ENCODE assay signal across 23 cellular contexts in genomic region chr17:44548714-44549230, GRCh38. TPM values are rescaled to one million over a fixed set of nuclear protein-coding genes. Genes with fewer than 3 reads are reported as not detected.
DNase-seq lines count a peak whose midpoint lies in the region; ATAC-seq, FAIRE-seq and TF ChIP-seq lines count a peak whose summit lies in the region.
"Had no signal": no experiment of that assay in that cellular context is flagged by ENCODE, and none has a peak within 500 bp of the region (broad histone marks: within the 10 kb centered on the region; RNA-seq: fewer than 3 reads in every experiment).

No MANE protein-coding gene starts in this region.

- intact Hi-C loops in Caco-2 (cut with micrococcal nuclease; ENCODE audit: unreplicated experiment): no loop called here
- intact Hi-C loops in HepG2 (cut with micrococcal nuclease; ENCODE audit: unreplicated experiment): no loop called here

- H3K4me1 Mint-ChIP-seq in Caco-2 (ENCODE audit: low read depth, unreplicated experiment): peaks cover 45% of the 10 kb centered on the region

- no peak overlapping the region for H4K12ac ChIP-seq in trophoblast cell (ENCODE audit: low read depth, low read length)

- H3K27me3 ChIP-seq in Caco-2 (replicated peaks; ENCODE audit: control insufficient read depth, insufficient read depth, low read length): no peaks in the 10 kb centered on the region
- H3K27me3 ChIP-seq in hepatocyte: no peaks in the 10 kb centered on the region
- H3K27me3 ChIP-seq in trophoblast cell (ENCODE audit: insufficient read depth, low read length): no peaks in the 10 kb centered on the region
- peaks cover 4 to 22% of the 10 kb centered on the region in 2 experiments; a peak in 4 of 5 replicates for H3K27me3 ChIP-seq in HepG2 (ENCODE audit: control insufficient read depth in 1 of 2, insufficient read depth in 2 of 2, low read length in 2 of 2)
- H3K27me3 ChIP-seq: thyroid gland had no signal

- 91% methylated on average over 1 of the region's 1 CpG for WGBS in hepatocyte (ENCODE audit: low lambda C conversion rate, missing lambda C conversion rate)
- WGBS in trophoblast cell (ENCODE audit: extremely low coverage, insufficient coverage, insufficient read length): no CpG with 5 or more reads among the region's 1 CpG
- 0% methylated on average over 1 of the region's 1 CpG for WGBS in HepG2 (ENCODE audit: low lambda C conversion rate)

- H3K27ac Mint-ChIP-seq in Caco-2 (ENCODE audit: unreplicated experiment): peak overlapping the region; percentile 28
- H3K27ac Mint-ChIP-seq: activated CD8-positive, alpha-beta T cell treated with anti-CD3 and anti-CD28 coated beads, Interleukin-2, amount 10 ng/mL, durations not matched to agents 7 days and 5 days had no signal

- ATAC-seq in HepG2: no peak
- ATAC-seq: activated CD8-positive, alpha-beta T cell treated with anti-CD3 and anti-CD28 coated beads, Interleukin-2, amount 10 ng/mL, durations not matched to agents 7 days and 5 days; mucosa of descending colon had no signal

- TF ChIP-seq POLR2A in HepG2 (IDR thresholded peaks at IDR 0.05; ENCODE audit: insufficient read depth in 1 of 2, low read depth in 2 of 2, low read length in 2 of 2): no peak

- H3K4me1 ChIP-seq in Caco-2 (peaks cover 74% of the 10 kb centered on the region), hepatocyte (ENCODE audit: insufficient read depth) (peaks cover 42% of the 10 kb centered on the region), trophoblast cell (ENCODE audit: control insufficient read depth in 1 of 2, insufficient read depth in 2 of 2, low read length in 2 of 2) (peaks cover 25 to 31% of the 10 kb centered on the region in 2 experiments), HepG2 (ENCODE audit: insufficient read depth, low read length) (peaks cover 18% of the 10 kb centered on the region)
- H3K4me1 ChIP-seq: thyroid gland had no signal

- no peaks in the 10 kb centered on the region for H3K27me3 Mint-ChIP-seq in Caco-2 (ENCODE audit: insufficient read depth, unreplicated experiment)

- no peak overlapping the region for H3K4me3 ChIP-seq in Caco-2 (ENCODE audit: low read depth, low read length)
- no peak overlapping the region; the same call in 1 of the 2 replicates for H3K4me3 ChIP-seq in SK-N-MC
- H3K4me3 ChIP-seq in hepatocyte: no peak overlapping the region
- no peak overlapping the region for H3K4me3 ChIP-seq in trophoblast cell (ENCODE audit: low read depth, low read length)
- no peak overlapping the region for H3K4me3 ChIP-seq in HepG2 (replicated peaks in 1 of 3; ENCODE audit: insufficient read depth in 1 of 3, low read depth in 2 of 3, low read length in 3 of 3)
- H3K4me3 ChIP-seq: mucosa of descending colon, spleen, thyroid gland had no signal

- H3K9me3 Mint-ChIP-seq in Caco-2 (ENCODE audit: unreplicated experiment): no peaks in the 10 kb centered on the region

- no peak overlapping the region for H3K4me3 Mint-ChIP-seq in Caco-2 (ENCODE audit: unreplicated experiment)
- H3K4me3 Mint-ChIP-seq: activated CD8-positive, alpha-beta T cell treated with anti-CD3 and anti-CD28 coated beads, Interleukin-2, amount 10 ng/mL, durations not matched to agents 7 days and 5 days had no signal

- no peak overlapping the region for H3K18ac ChIP-seq in trophoblast cell (ENCODE audit: low read length)

- FAIRE-seq in HepG2 (lab: Jason Lieb, UNC): no peak
- FAIRE-seq: bronchial epithelial cell, D721Med, endometrium had no signal

- POLR2A ChIA-PET in Caco-2 (lab: Charles Lee) (no interaction called here), HepG2 (lab: Yijun Ruan, JAX) (no interaction called here)

- no peaks in the 10 kb centered on the region for H4K20me1 ChIP-seq in hepatocyte (ENCODE audit: insufficient read depth, poor library complexity, severe bottlenecking)
- no peaks in the 10 kb centered on the region for H4K20me1 ChIP-seq in HepG2 (ENCODE audit: insufficient read depth, low read length)

- no peak overlapping the region for H4K8ac ChIP-seq in trophoblast cell (ENCODE audit: low read depth, low read length)

- CTCF ChIA-PET in Caco-2 (lab: Charles Lee): no interaction called here
- CTCF ChIA-PET in HepG2 (lab: Yijun Ruan, JAX; ENCODE audit: low intra/inter-chr PET ratio, low total read pairs): no interaction called here

- no peak overlapping the region for H2AK5ac ChIP-seq in trophoblast cell (ENCODE audit: low read length)

- H3K4me2 ChIP-seq in hepatocyte: no peak overlapping the region
- no peak overlapping the region for H3K4me2 ChIP-seq in trophoblast cell (ENCODE audit: low read length)
- H3K4me2 ChIP-seq in HepG2 (ENCODE audit: low read depth, low read length): no peak overlapping the region

- H3K79me2 ChIP-seq in hepatocyte (no peaks in the 10 kb centered on the region), trophoblast cell (ENCODE audit: control insufficient read depth, insufficient read depth, low read length, poor library complexity) (peaks cover 4% of the 10 kb centered on the region), HepG2 (ENCODE audit: insufficient read depth, low read length) (no peaks in the 10 kb centered on the region)

- TF ChIP-seq RAD21 in HepG2 (CRISPR knock-in tag; IDR thresholded peaks at IDR 0.05): no peak

- no peaks in the 10 kb centered on the region for H3K9me2 ChIP-seq in hepatocyte (replicated peaks; ENCODE audit: insufficient read depth)

- in situ Hi-C loops in HepG2 (cut with HindIII; ENCODE audit: extremely low pct_ligation_motif_present, low pct_unique_long_range_greater_than_20kb): no loop called here

- H3K27ac ChIP-seq in SK-N-MC (peak overlapping the region; percentile 86), hepatocyte (peak overlapping the region; percentile 90), trophoblast cell (ENCODE audit: low read depth, low read length) (no peak overlapping the region), HepG2 (ENCODE audit: extremely low read length, insufficient read depth, low read length) (no peak overlapping the region)
- H3K27ac ChIP-seq: thyroid gland had no signal

- TF ChIP-seq CTCF in Caco-2 (IDR thresholded peaks at IDR 0.05; ENCODE audit: insufficient read depth in 1 of 2, low read depth in 1 of 2, low read length in 1 of 2, severe bottlenecking in 1 of 2, unreplicated experiment in 1 of 2) (no peak), hepatocyte (IDR thresholded peaks at IDR 0.05; ENCODE audit: poor library complexity) (no peak), HepG2 (CRISPR knock-in tag; IDR thresholded peaks at IDR 0.05) (no peak)

- H3K36me3 Mint-ChIP-seq in Caco-2 (ENCODE audit: insufficient read depth, unreplicated experiment): peaks cover 8% of the 10 kb centered on the region

- H3K23ac ChIP-seq in trophoblast cell (ENCODE audit: low read length): no peak overlapping the region

- BruUV-seq in Caco-2 (replicated peaks; lab: Mats Ljungman, UMichigan): no TSS peak
- BruUV-seq in HepG2 (replicated peaks; lab: Mats Ljungman, UMichigan): no TSS peak

- no peak overlapping the region for H2BK5ac ChIP-seq in trophoblast cell (ENCODE audit: low read depth, low read length, poor library complexity)

- H2BK120ac ChIP-seq in trophoblast cell (ENCODE audit: insufficient read depth, low read length, poor library complexity): no peak overlapping the region

- no peak overlapping the region for H2AFZ ChIP-seq in hepatocyte
- H2AFZ ChIP-seq in trophoblast cell (ENCODE audit: insufficient read depth, low read length, poor library complexity): no peak overlapping the region
- H2AFZ ChIP-seq in HepG2 (ENCODE audit: low read length): no peak overlapping the region

- H3K79me1 ChIP-seq in trophoblast cell (ENCODE audit: low read length): peaks cover 22% of the 10 kb centered on the region

- no peak for TF ChIP-seq EP300 in HepG2 (IDR thresholded peaks at IDR 0.05; ENCODE audit: low read depth in 2 of 2, low read length in 2 of 2)
- no peak for TF ChIP-seq EP300 in HepG2 (CRISPR knock-in tag; IDR thresholded peaks at IDR 0.05; ENCODE audit: borderline replicate concordance)

- peak overlapping the region; percentile 96 for H4K91ac ChIP-seq in trophoblast cell (ENCODE audit: low read depth, low read length)

- H3K14ac ChIP-seq in trophoblast cell (ENCODE audit: low read length): no peak overlapping the region

- DNase-seq in Caco-2: no peak
- no peak for DNase-seq in SK-N-MC (ENCODE audit: low read depth, low spot score)
- DNase-seq in hepatocyte (ENCODE audit: low spot score): no peak
- no peak for DNase-seq in trophoblast cell
- DNase-seq in HepG2 (ENCODE audit: low spot score): no peak
- no peak for DNase-seq in 8988T
- no peak for DNase-seq in hypothalamus (lab: John Stamatoyannopoulos, UW)
- DNase-seq in germinal center (ENCODE audit: low spot score): no peak
- DNase-seq: activated CD4-positive, CD25-positive, alpha-beta regulatory T cell treated with anti-CD3 and anti-CD28 coated beads, Interleukin-2, amount 50 U/mL, for 72 hours; activated CD8-positive, alpha-beta T cell treated with anti-CD3 and anti-CD28 coated beads, Interleukin-2, amount 10 ng/mL, durations not matched to agents 7 days and 5 days; cortex of kidney; EL; glutamatergic neuron; mucosa of descending colon; NCI-H187; SHP77; spleen; stimulated activated CD4-positive, alpha-beta T cell treated with anti-CD3 and anti-CD28 coated beads, Interleukin-4, amount 100 ng/mL, for 1 hour; stimulated activated naive CD4-positive, alpha-beta T cell treated with Interleukin-2 at 50 U/mL for 16 hours; thyroid gland had no signal

- H3K9ac ChIP-seq in SK-N-MC (ENCODE audit: insufficient read length): no peak overlapping the region
- no peak overlapping the region for H3K9ac ChIP-seq in trophoblast cell (ENCODE audit: low read length)
- no peak overlapping the region for H3K9ac ChIP-seq in HepG2 (ENCODE audit: insufficient read depth, low read depth, low read length)

- peak overlapping the region; percentile 90 for H2BK12ac ChIP-seq in trophoblast cell (ENCODE audit: low read length)

- H3K4ac ChIP-seq in trophoblast cell (ENCODE audit: low read depth, low read length): no peak overlapping the region

- H3K9me3 ChIP-seq in Caco-2 (no peaks in the 10 kb centered on the region), SK-N-MC (ENCODE audit: low read depth, low read length) (no peaks in the 10 kb centered on the region), hepatocyte (ENCODE audit: low read depth) (no peaks in the 10 kb centered on the region), trophoblast cell (ENCODE audit: insufficient read depth, low read depth, low read length) (no peaks in the 10 kb centered on the region), HepG2 (ENCODE audit: low read length) (no peaks in the 10 kb centered on the region)
- H3K9me3 ChIP-seq: mucosa of descending colon, thyroid gland had no signal

- H3K36me3 ChIP-seq in Caco-2 (ENCODE audit: control insufficient read depth, insufficient read depth, low read length) (no peaks in the 10 kb centered on the region), SK-N-MC (ENCODE audit: insufficient read depth, low read length) (no peaks in the 10 kb centered on the region), hepatocyte (replicated peaks; ENCODE audit: insufficient read depth, low read depth) (no peaks in the 10 kb centered on the region), trophoblast cell (ENCODE audit: control insufficient read depth in 1 of 2, insufficient read depth in 2 of 2, low read length in 2 of 2) (no peaks in the 10 kb centered on the region), HepG2 (replicated peaks in 1 of 2; ENCODE audit: control insufficient read depth in 1 of 2, insufficient read depth in 2 of 2, low read length in 2 of 2) (no peaks in the 10 kb centered on the region)
- H3K36me3 ChIP-seq: spleen, thyroid gland had no signal

RNA-seq across cellular contexts. Expression of gene FZD2, which starts 8.5 kb away (rescaled TPM):
- total RNA-seq in Caco-2 (2022) (36.4 and 39.5 TPM in 2 replicates), hepatocyte (19.9 and 22.9 TPM in 2 replicates), HepG2 (2016; rRNA removed; fragmentation: Illumina TruSeq; extraction: Trizol) (0.13 TPM in 1 of 2 replicates, not detected in the other)
- polyA plus RNA-seq in hepatocyte (31.3 and 35.5 TPM in 2 replicates), HepG2 (2011; rRNA removed) (0.07 and 0.10 TPM in 2 replicates)
- 24.1 and 24.3 TPM in 2 replicates for polyA plus RNA-seq in trophoblast cell (2013)
- total RNA-seq in HepG2 (2016; cell fraction: cytosol; rRNA removed; fragmentation: Illumina TruSeq; extraction: Trizol; ENCODE audit: low read depth): not detected in 2 replicates
- 0.06 TPM in 1 of 2 replicates, not detected in the other for total RNA-seq in HepG2 (2016; cell fraction: insoluble cytoplasmic fraction; rRNA removed; fragmentation: Illumina TruSeq; extraction: Trizol)
- total RNA-seq in HepG2 (2016; cell fraction: membrane; rRNA removed; fragmentation: Illumina TruSeq; extraction: Trizol): 0.06 TPM in 1 of 2 replicates, not detected in the other
- total RNA-seq in HepG2 (2016; cell fraction: nucleus; rRNA removed; fragmentation: Illumina TruSeq; extraction: Trizol): not detected in 2 replicates
- 0.08 and 0.12 TPM in 2 replicates for polyA plus RNA-seq in HepG2 (2011; cell fraction: cytosol; rRNA removed)
- polyA plus RNA-seq in HepG2 (2011; cell fraction: nucleus; rRNA removed): 0.06 TPM in 1 of 2 replicates, not detected in the other
- not detected in 2 replicates for polyA plus RNA-seq in HepG2 (2012)
- polyA plus RNA-seq in HepG2 (2016; cell fraction: cytosol; fragmentation: Illumina TruSeq; extraction: Trizol; ENCODE audit: low read depth): not detected in 2 replicates
- not detected in 2 replicates for polyA plus RNA-seq in HepG2 (2016; cell fraction: insoluble cytoplasmic fraction; fragmentation: Illumina TruSeq; extraction: Trizol; ENCODE audit: low read depth)
- not detected in 2 replicates for polyA plus RNA-seq in HepG2 (2016; cell fraction: membrane; fragmentation: Illumina TruSeq; extraction: Trizol; ENCODE audit: low read depth)
- not detected in 2 replicates for polyA plus RNA-seq in HepG2 (2016; cell fraction: nucleus; fragmentation: Illumina TruSeq; extraction: Trizol; ENCODE audit: insufficient read depth, low read depth)
- 0.26 and 17.3 TPM in 2 replicates for polyA minus RNA-seq in HepG2 (2011; rRNA and poly(A)+ RNA removed; ENCODE audit: low replicate concordance)
- 0.35 TPM in 1 of 2 replicates, not detected in the other for polyA minus RNA-seq in HepG2 (2011; cell fraction: cytosol; rRNA and poly(A)+ RNA removed)
- polyA minus RNA-seq in HepG2 (2011; cell fraction: nucleus; rRNA and poly(A)+ RNA removed): not detected in 2 replicates

RNA-seq across cellular contexts. Expression of gene GPATCH8, which starts 45.6 kb away (rescaled TPM):
- total RNA-seq in Caco-2 (2022): 53.4 and 55.5 TPM in 2 replicates
- total RNA-seq in hepatocyte: 30.0 and 41.3 TPM in 2 replicates
- polyA plus RNA-seq in hepatocyte: 42.1 and 47.0 TPM in 2 replicates
- 22.0 and 22.6 TPM in 2 replicates for polyA plus RNA-seq in trophoblast cell (2013)
- 21.5 and 37.7 TPM in 2 replicates for total RNA-seq in HepG2 (2016; rRNA removed; fragmentation: Illumina TruSeq; extraction: Trizol)
- 10.8 and 13.1 TPM in 2 replicates for total RNA-seq in HepG2 (2016; cell fraction: cytosol; rRNA removed; fragmentation: Illumina TruSeq; extraction: Trizol; ENCODE audit: low read depth)
- 22.3 and 35.2 TPM in 2 replicates for total RNA-seq in HepG2 (2016; cell fraction: insoluble cytoplasmic fraction; rRNA removed; fragmentation: Illumina TruSeq; extraction: Trizol)
- 11.2 and 12.6 TPM in 2 replicates for total RNA-seq in HepG2 (2016; cell fraction: membrane; rRNA removed; fragmentation: Illumina TruSeq; extraction: Trizol)
- total RNA-seq in HepG2 (2016; cell fraction: nucleus; rRNA removed; fragmentation: Illumina TruSeq; extraction: Trizol): 49.3 and 55.3 TPM in 2 replicates
- polyA plus RNA-seq in HepG2 (2011; rRNA removed): 19.8 and 20.7 TPM in 2 replicates
- polyA plus RNA-seq in HepG2 (2011; cell fraction: cytosol; rRNA removed): 6.0 and 7.9 TPM in 2 replicates
- 24.4 and 28.4 TPM in 2 replicates for polyA plus RNA-seq in HepG2 (2011; cell fraction: nucleus; rRNA removed)
- polyA plus RNA-seq in HepG2 (2012): 21.5 and 23.5 TPM in 2 replicates
- polyA plus RNA-seq in HepG2 (2016; cell fraction: cytosol; fragmentation: Illumina TruSeq; extraction: Trizol; ENCODE audit: low read depth): 0.87 and 1.2 TPM in 2 replicates
- polyA plus RNA-seq in HepG2 (2016; cell fraction: insoluble cytoplasmic fraction; fragmentation: Illumina TruSeq; extraction: Trizol; ENCODE audit: low read depth): 15.4 and 18.6 TPM in 2 replicates
- 2.7 and 3.2 TPM in 2 replicates for polyA plus RNA-seq in HepG2 (2016; cell fraction: membrane; fragmentation: Illumina TruSeq; extraction: Trizol; ENCODE audit: low read depth)
- polyA plus RNA-seq in HepG2 (2016; cell fraction: nucleus; fragmentation: Illumina TruSeq; extraction: Trizol; ENCODE audit: insufficient read depth, low read depth): 46.4 and 56.1 TPM in 2 replicates
- 26.0 and 26.7 TPM in 2 replicates for polyA minus RNA-seq in HepG2 (2011; rRNA and poly(A)+ RNA removed; ENCODE audit: low replicate concordance)
- polyA minus RNA-seq in HepG2 (2011; cell fraction: cytosol; rRNA and poly(A)+ RNA removed): 14.5 and 16.8 TPM in 2 replicates
- 55.7 and 58.8 TPM in 2 replicates for polyA minus RNA-seq in HepG2 (2011; cell fraction: nucleus; rRNA and poly(A)+ RNA removed)

Comparison
In these comparisons a context has a peak if more than half of its experiments do, and no peak if none do; other contexts are left out.
1. H3K27ac ChIP-seq: peak in SK-N-MC (single experiment) and hepatocyte (single experiment); none in trophoblast cell (single experiment) and HepG2 (single experiment).
2. RNA of gene FZD2, which starts 8.5 kb away (total RNA-seq): 36.4 to 39.5 TPM in Caco-2 and 19.9 to 22.9 TPM in hepatocyte; 0.06 to 0.13 TPM in HepG2; every median in the first group is over 10 times any median in the second.